In genomic region chr5:19002111-19002510, GRCh38 we compare ENCODE assay signal across 23 cellular contexts.
"Had no signal": no experiment of that assay in that cellular context is flagged by ENCODE, and none has a peak within 500 bp of the region (broad histone marks: within the 10 kb centered on the region; RNA-seq: fewer than 3 reads in every experiment).

No MANE protein-coding gene starts in this region.

- H3K36me3 Mint-ChIP-seq: activated naive CD8-positive, alpha-beta T cell treated with anti-CD3 and anti-CD28 coated beads, Interleukin-2, amount 10 ng/mL, durations not matched to agents 7 days and 5 days; WTC11 had no signal

- H3K27me3 ChIP-seq: adrenal gland had no signal

- H3K4me3 ChIP-seq: adrenal gland, PC-9 had no signal

- H3K4me3 Mint-ChIP-seq: activated CD8-positive, alpha-beta T cell treated with anti-CD3 and anti-CD28 coated beads, Interleukin-2, amount 10 ng/mL, durations not matched to agents 7 days and 5 days; activated naive CD8-positive, alpha-beta T cell treated with anti-CD3 and anti-CD28 coated beads, Interleukin-2, amount 10 ng/mL, durations not matched to agents 7 days and 5 days; central memory CD8-positive, alpha-beta T cell; T-helper 1 cell treated with Interleukin-12 subunit alpha and Interleukin-12 subunit beta and Interleukin-4 antibody, amounts not matched to agents 30 μg/mL and 1 μg/mL, for 36 hours; WTC11 had no signal

- H3K4me1 Mint-ChIP-seq: activated naive CD8-positive, alpha-beta T cell treated with anti-CD3 and anti-CD28 coated beads, Interleukin-2, amount 10 ng/mL, durations not matched to agents 7 days and 5 days; central memory CD8-positive, alpha-beta T cell; WTC11 had no signal

- H3K36me3 ChIP-seq: adrenal gland had no signal

- H3K9me3 ChIP-seq: adrenal gland had no signal

- H3K27ac Mint-ChIP-seq: activated CD8-positive, alpha-beta T cell treated with anti-CD3 and anti-CD28 coated beads, Interleukin-2, amount 10 ng/mL, durations not matched to agents 7 days and 5 days; activated naive CD8-positive, alpha-beta T cell treated with anti-CD3 and anti-CD28 coated beads, Interleukin-2, amount 10 ng/mL, durations not matched to agents 7 days and 5 days; T-helper 1 cell treated with Interleukin-12 subunit alpha and Interleukin-12 subunit beta and Interleukin-4 antibody, amounts not matched to agents 30 μg/mL and 1 μg/mL, for 36 hours; WTC11 had no signal

- H3K4me1 ChIP-seq: adrenal gland had no signal

- H3K27me3 Mint-ChIP-seq: activated naive CD8-positive, alpha-beta T cell treated with anti-CD3 and anti-CD28 coated beads, Interleukin-2, amount 10 ng/mL, durations not matched to agents 7 days and 5 days; central memory CD8-positive, alpha-beta T cell had no signal

- DNase-seq: activated CD4-positive, alpha-beta T cell treated with anti-CD3 and anti-CD28 coated beads for 48 hours; activated CD4-positive, alpha-beta T cell treated with anti-CD3 and anti-CD28 coated beads, Interleukin-2, amount 50 U/mL, for 4 hours; activated CD4-positive, CD25-positive, alpha-beta regulatory T cell treated with anti-CD3 and anti-CD28 coated beads, Interleukin-2, amount 50 U/mL, for 72 hours; activated CD8-positive, alpha-beta memory T cell treated with anti-CD3 and anti-CD28 coated beads, Interleukin-2, amount 50 U/mL, for 48 hours; activated CD8-positive, alpha-beta T cell treated with anti-CD3 and anti-CD28 coated beads, Interleukin-2, amount 10 ng/mL, durations not matched to agents 7 days and 5 days; activated naive CD4-positive, alpha-beta T cell treated with anti-CD3 and anti-CD28 coated beads, Interleukin-2, amount 50 U/mL, for 16 hours; activated naive CD8-positive, alpha-beta T cell treated with anti-CD3 and anti-CD28 coated beads, Interleukin-2, amount 10 ng/mL, durations not matched to agents 7 days and 5 days; activated T-cell treated with anti-CD3 and anti-CD28 coated beads, Interleukin-2, amount 50 U/mL, for 1 hour; adrenal gland; anterior cingulate cortex; cortex of kidney; Karpas-422; NCI-H1105 treated with DMSO at 0.1 percent for 48 hours; NCI-H1436 treated with DMSO at 0.1 percent for 48 hours; NCI-H1930; NCI-H2107; NCI-H2227 treated with DMSO at 0.1 percent for 48 hours; NCI-H774; SHP77 treated with DMSO at 0.1 percent for 48 hours had no signal

- ATAC-seq: activated CD8-positive, alpha-beta T cell treated with anti-CD3 and anti-CD28 coated beads, Interleukin-2, amount 10 ng/mL, durations not matched to agents 7 days and 5 days; WTC11 had no signal
